Comparison of ENCODE assay signal across 8 cellular contexts in genomic region chr18:54946149-54946581, GRCh38. TPM values are rescaled to one million over a fixed set of nuclear protein-coding genes. Genes with fewer than 3 reads are reported as not detected.
DNase-seq lines count a peak whose midpoint lies in the region; ATAC-seq and TF ChIP-seq lines count a peak whose summit lies in the region.

No MANE protein-coding gene starts in this region.

- H3K27ac ChIP-seq in breast epithelium: peak overlapping the region in 1 of 2 donors; percentile 33
- H3K27ac ChIP-seq in muscle layer of colon (ENCODE audit: low read depth, low read length): no peak overlapping the region

- H3K9me3 ChIP-seq in breast epithelium (no peaks in the 10 kb centered on the region), muscle layer of colon (ENCODE audit: low read length) (no peaks in the 10 kb centered on the region)

- H3K4me3 ChIP-seq in breast epithelium: peak overlapping the region; percentile 37 to 58 (median 45)
- H3K4me3 ChIP-seq in muscle layer of colon (ENCODE audit: low read depth in 1 of 2, low read length in 2 of 2): peak overlapping the region; percentile 2 to 19

- DNase-seq in activated CD8-positive, alpha-beta memory T cell treated with anti-CD3 and anti-CD28 coated beads for 24 hours: peak; percentile 62
- DNase-seq in activated CD8-positive, alpha-beta memory T cell treated with anti-CD3 and anti-CD28 coated beads, Interleukin-2, amount 50 U/mL, for 4 hours: no peak
- peak; percentile 49 for DNase-seq in NOMO-1 treated with dmso at 0.1 percent for 144 hours (lab: John Stamatoyannopoulos, UW; ENCODE audit: unreplicated experiment)
- no peak for DNase-seq in breast epithelium (ENCODE audit: low spot score in 2 of 2)
- no peak for DNase-seq in activated gamma-delta T cell (lab: John Stamatoyannopoulos, UW)
- no peak for DNase-seq in stimulated activated CD8-positive, alpha-beta memory T cell treated with anti-CD3 and anti-CD28 coated beads, Interleukin-4, amount 100 ng/mL, for 48 hours

- TF ChIP-seq CTCF in breast epithelium (IDR thresholded peaks at IDR 0.05): no peak

- TF ChIP-seq POLR2A in breast epithelium (IDR thresholded peaks at IDR 0.05): no peak

- H3K9ac ChIP-seq in muscle layer of colon (ENCODE audit: low read length): no peak overlapping the region

- H3K4me1 ChIP-seq in breast epithelium (no peaks in the 10 kb centered on the region), muscle layer of colon (ENCODE audit: insufficient read depth, low read length) (no peaks in the 10 kb centered on the region)

- peak; percentile 87 for ATAC-seq in HG02884 (IDR thresholded peaks at IDR 0.05; ENCODE audit: unreplicated experiment)

- H3K27me3 ChIP-seq in breast epithelium (no peaks in the 10 kb centered on the region), muscle layer of colon (ENCODE audit: control insufficient read depth in 1 of 2, insufficient read depth in 2 of 2, low read length in 2 of 2) (no peaks in the 10 kb centered on the region)

- H3K36me3 ChIP-seq in breast epithelium: no peaks in the 10 kb centered on the region
- no peaks in the 10 kb centered on the region for H3K36me3 ChIP-seq in muscle layer of colon (ENCODE audit: insufficient read depth, low read length)

- intact Hi-C loops in breast epithelium (cut with DNase I; ENCODE audit: low total_unique reads): no loop called here

RNA-seq across cellular contexts. Expression of gene CCDC68, which starts 13.1 kb away (rescaled TPM):
- total RNA-seq in breast epithelium: 1 to 10 TPM; 6.6 to 9.6 (median 8.5) TPM

Comparison
In these comparisons a context has a peak if more than half of its experiments do, and no peak if none do; other contexts are left out.
1. DNase-seq: peak in activated CD8-positive, alpha-beta memory T cell treated with anti-CD3 and anti-CD28 coated beads for 24 hours (single experiment) and NOMO-1 treated with dmso at 0.1 percent for 144 hours (single experiment); none in activated CD8-positive, alpha-beta memory T cell treated with anti-CD3 and anti-CD28 coated beads, Interleukin-2, amount 50 U/mL, for 4 hours (single experiment), breast epithelium (0 of 2), activated gamma-delta T cell (single experiment) and stimulated activated CD8-positive, alpha-beta memory T cell treated with anti-CD3 and anti-CD28 coated beads, Interleukin-4, amount 100 ng/mL, for 48 hours (single experiment).